Comparison of ENCODE assay signal across 13 cellular contexts in the genomic region with DNA sequence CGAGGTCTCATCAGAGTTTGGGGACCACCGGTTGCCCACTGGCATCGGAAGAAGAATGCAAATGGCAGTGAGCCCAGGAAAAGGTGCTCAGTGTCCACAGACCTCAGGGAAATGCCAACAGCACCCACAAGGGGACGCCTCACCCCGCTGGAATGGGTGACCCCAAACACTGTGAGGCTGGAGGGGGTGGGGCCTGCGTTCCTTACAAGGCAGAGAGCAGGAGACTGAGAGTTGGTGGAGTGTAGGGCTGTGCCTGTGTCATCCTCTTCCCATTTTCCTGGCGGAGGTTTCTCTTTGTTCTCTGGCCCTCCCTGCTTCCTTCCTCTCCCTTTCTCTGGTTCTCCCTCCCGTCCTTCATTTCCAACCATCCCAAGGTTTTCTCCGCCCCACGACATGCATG. TPM values are rescaled to one million over a fixed set of nuclear protein-coding genes. Genes with fewer than 3 reads are reported as not detected.
DNase-seq lines count a peak whose midpoint lies in the region; ATAC-seq, FAIRE-seq and TF ChIP-seq lines count a peak whose summit lies in the region.
"Not testable (repeated sequence)": the region's sequence is repeated elsewhere in the genome, so short reads cannot be mapped to it uniquely, and the experiment has no call there.
"Had no signal": no experiment of that assay in that cellular context is flagged by ENCODE, and none has a peak within 500 bp of the region (broad histone marks: within the 10 kb centered on the region; RNA-seq: fewer than 3 reads in every experiment).

No MANE protein-coding gene starts in this region.

- H3K36me3 ChIP-seq in mammary epithelial cell (ENCODE audit: insufficient read depth, low read length); gastroesophageal sphincter; left lung; pancreas; aorta (ENCODE audit: control insufficient read depth in 1 of 2, insufficient read depth in 2 of 2, low read length in 1 of 2): not testable (repeated sequence)

- DNase-seq in RWPE1 (ENCODE audit: low spot score); mammary epithelial cell; left lung; pancreas; aorta: not testable (repeated sequence)
- peak; percentile 47 for DNase-seq in activated CD8-positive, alpha-beta memory T cell treated with anti-CD3 and anti-CD28 coated beads for 24 hours

- not testable (repeated sequence) for H4K20me1 ChIP-seq in mammary epithelial cell (ENCODE audit: insufficient read depth, low read length)

- intact Hi-C loops in mammary epithelial cell (cut with micrococcal nuclease); left lung (cut with DNase I); pancreas (cut with DNase I); aorta (cut with DNase I): not testable (repeated sequence)

- dilution Hi-C loops in mammary epithelial cell (cut with HindIII; ENCODE audit: low sequenced_read_pairs) = not testable (repeated sequence)

- peak overlapping the region; percentile 24 for H3K4me2 ChIP-seq in mammary epithelial cell (ENCODE audit: insufficient read depth, low read depth, low read length)

- H3K79me2 ChIP-seq in mammary epithelial cell (ENCODE audit: insufficient read depth, low read length) = not testable (repeated sequence)

- not testable (repeated sequence) for H3K27ac ChIP-seq in RWPE1; mammary epithelial cell (ENCODE audit: insufficient read depth, low read depth, low read length); gastroesophageal sphincter; left lung; pancreas; aorta (ENCODE audit: low read depth in 1 of 2, low read length in 2 of 2)

- CTCF ChIA-PET in RWPE1 (lab: Yijun Ruan, JAX); mammary epithelial cell (lab: Charles Lee; ENCODE audit: low non-redundant PET): not testable (repeated sequence)

- ATAC-seq in GM19351 (IDR thresholded peaks at IDR 0.05; ENCODE audit: unreplicated experiment) (peak; percentile 48), gastroesophageal sphincter (peak; percentile 36), left lung (peak; percentile 84), pancreas (peak; percentile 67 to 97 (median 78)), aorta (ENCODE audit: low FRiP score) (peak; percentile 9)

- not testable (repeated sequence) for TF ChIP-seq EP300 in gastroesophageal sphincter (IDR thresholded peaks at IDR 0.05)

- H3K4me3 ChIP-seq in mammary epithelial cell (replicated peaks in 1 of 3; ENCODE audit: insufficient read depth in 1 of 3, low read depth in 2 of 3, low read length in 3 of 3); gastroesophageal sphincter; left lung; aorta (ENCODE audit: low read length in 2 of 2): not testable (repeated sequence)
- H3K4me3 ChIP-seq in pancreas = peak overlapping the region in 1 of 4 donors; percentile 12

- WGBS in mammary epithelial cell (ENCODE audit: low coverage, missing lambda C conversion rate) = 33% methylated on average over 1 of the region's 10 CpGs
- WGBS in gastroesophageal sphincter (ENCODE audit: low coverage in 1 of 2), 2 donors = 17% methylated on average over 1 of the region's 10 CpGs; no CpG with 5 or more reads in 1 of the 2 donors
- 2 to 17% methylated on average over 1 to 3 of the region's 10 CpGs for WGBS in pancreas, 2 donors
- WGBS in aorta, 2 donors = 3 to 25% methylated on average over 2 to 3 of the region's 10 CpGs

- not testable (repeated sequence) for H3K4me1 ChIP-seq in mammary epithelial cell (ENCODE audit: insufficient read depth, low read length); left lung; pancreas; aorta (ENCODE audit: control insufficient read depth in 1 of 2, insufficient read depth in 2 of 2, low read length in 2 of 2)
- H3K4me1 ChIP-seq in gastroesophageal sphincter = peaks cover 0 to 11% (median 0%) of the 10 kb centered on the region in 3 donors

- H3K9me3 ChIP-seq in mammary epithelial cell (replicated peaks; ENCODE audit: insufficient read depth, low read length); gastroesophageal sphincter; left lung; pancreas; aorta (ENCODE audit: control insufficient read depth, low read length): not testable (repeated sequence)

- FAIRE-seq in pancreas (lab: Jason Lieb, UNC) = not testable (repeated sequence)

- peak; percentile 33 for TF ChIP-seq CTCF in RWPE1 (conservative IDR thresholded peaks at IDR 0.05; ENCODE audit: low read depth)
- not testable (repeated sequence) for TF ChIP-seq CTCF in mammary epithelial cell (conservative IDR thresholded peaks at IDR 0.05 in 1 of 2, IDR thresholded peaks at IDR 0.05 in 1 of 2; ENCODE audit: extremely low read depth in 1 of 2, insufficient read depth in 1 of 2, low read depth in 1 of 2, low read length in 2 of 2); gastroesophageal sphincter (IDR thresholded peaks at IDR 0.05); left lung (IDR thresholded peaks at IDR 0.05); pancreas (IDR thresholded peaks at IDR 0.05)

- not testable (repeated sequence) for BruUV-seq in mammary epithelial cell (replicated peaks; lab: Mats Ljungman, UMichigan)

- not testable (repeated sequence) for H3K9ac ChIP-seq in mammary epithelial cell (ENCODE audit: insufficient read depth, low read length)

- in situ Hi-C loops in mammary epithelial cell (cut with MboI; ENCODE audit: low sequenced_read_pairs in 2 of 2) = not testable (repeated sequence)

- POLR2A ChIA-PET in RWPE1 (lab: Yijun Ruan, JAX; ENCODE audit: low non-redundant PET) = not testable (repeated sequence)

- not testable (repeated sequence) for H2AFZ ChIP-seq in mammary epithelial cell (ENCODE audit: low read depth, low read length)

- H3K27me3 ChIP-seq in mammary epithelial cell (ENCODE audit: insufficient read depth, low read length); aorta (ENCODE audit: control insufficient read depth in 1 of 2, insufficient read depth in 2 of 2, low read length in 1 of 2): not testable (repeated sequence)
- H3K27me3 ChIP-seq in gastroesophageal sphincter = peaks cover 90% of the 10 kb centered on the region
- H3K27me3 ChIP-seq in left lung = peaks cover 55 to 100% of the 10 kb centered on the region in 2 donors
- peaks cover 0 to 27% (median 2%) of the 10 kb centered on the region in 4 donors for H3K27me3 ChIP-seq in pancreas

- not testable (repeated sequence) for TF ChIP-seq POLR2A in gastroesophageal sphincter (IDR thresholded peaks at IDR 0.05)

RNA-seq across cellular contexts. Expression of a gene that starts 9.8 kb away (rescaled TPM):
- 10 to 100 TPM in 1 of 2 donors, 1 to 10 TPM in 1; 5.2 to 23.5 TPM for total RNA-seq in mammary epithelial cell
- 1.3 TPM for polyA plus RNA-seq in mammary epithelial cell
- polyA minus RNA-seq in mammary epithelial cell = not detected
- total RNA-seq in gastroesophageal sphincter = under 1 TPM in 2 of 4 donors, not detected in 2; 0.07 to 0.27 TPM
- total RNA-seq in left lung = 1 to 10 TPM; 1.1 to 2.1 TPM
- 1 to 10 TPM in 1 of 6 donors, under 1 TPM in 3, not detected in 2; 0.04 to 1.3 (median 0.09) TPM for total RNA-seq in pancreas
- under 1 TPM in 1 of 2 donors, not detected in 1; 0.02 TPM for polyA plus RNA-seq in pancreas
- total RNA-seq in aorta = under 1 TPM in 1 of 2 donors, not detected in 1; 0.13 TPM
- under 1 TPM in 1 of 2 donors, not detected in 1; 0.38 TPM for polyA plus RNA-seq in aorta
- polyA plus RNA-seq: CD8-positive, alpha-beta memory T cell had no signal

RNA-seq across cellular contexts. Expression of a gene that starts 12.1 kb away (rescaled TPM):
- total RNA-seq in mammary epithelial cell = 10 to 100 TPM; 12.9 to 14.5 TPM
- polyA plus RNA-seq in mammary epithelial cell = 20.7 TPM
- 1.7 TPM for polyA minus RNA-seq in mammary epithelial cell
- total RNA-seq in gastroesophageal sphincter = under 1 TPM in 2 of 4 donors, not detected in 2; 0.39 to 0.74 TPM
- total RNA-seq in left lung = 1 to 10 TPM; 2.2 to 3.3 TPM
- under 1 TPM in 3 of 6 donors, not detected in 3; 0.25 to 0.37 (median 0.34) TPM for total RNA-seq in pancreas
- polyA plus RNA-seq in pancreas = under 1 TPM; 0.19 TPM
- total RNA-seq in aorta = under 1 TPM; 0.66 to 0.68 TPM
- polyA plus RNA-seq in aorta = under 1 TPM in 1 of 2 donors, not detected in 1; 0.36 TPM
- total RNA-seq: sigmoid colon had no signal

RNA-seq across cellular contexts. Expression of a gene that starts 31.0 kb away (rescaled TPM):
- total RNA-seq in mammary epithelial cell = 10 to 100 TPM in 1 of 2 donors, 1 to 10 TPM in 1; 6.3 to 28.8 TPM
- 32.3 TPM for polyA plus RNA-seq in mammary epithelial cell
- 3.1 TPM for polyA minus RNA-seq in mammary epithelial cell
- 1 to 10 TPM in 1 of 4 donors, not detected in 3; 1.4 TPM for total RNA-seq in gastroesophageal sphincter
- total RNA-seq in left lung = under 1 TPM; 0.76 to 0.93 TPM
- under 1 TPM in 1 of 6 donors, not detected in 5; 0.31 TPM for total RNA-seq in pancreas
- under 1 TPM in 1 of 2 donors, not detected in 1; 0.30 TPM for polyA plus RNA-seq in pancreas
- total RNA-seq in aorta = under 1 TPM in 1 of 2 donors, not detected in 1; 0.99 TPM
- under 1 TPM in 1 of 2 donors, not detected in 1; 0.64 TPM for polyA plus RNA-seq in aorta
- total RNA-seq: CD8-positive, alpha-beta memory T cell; mononuclear cell; sigmoid colon; thoracic aorta had no signal
- polyA plus RNA-seq: CD8-positive, alpha-beta memory T cell had no signal

RNA-seq across cellular contexts. Expression of a gene that starts 56.0 kb away (rescaled TPM):
- 10 to 100 TPM in 1 of 2 donors, 1 to 10 TPM in 1; 9.2 to 15.0 TPM for total RNA-seq in mammary epithelial cell
- polyA plus RNA-seq in mammary epithelial cell = 18.5 TPM
- polyA minus RNA-seq in mammary epithelial cell = not detected
- under 1 TPM in 1 of 4 donors, not detected in 3; 0.69 TPM for total RNA-seq in gastroesophageal sphincter
- under 1 TPM; 0.35 to 0.50 TPM for total RNA-seq in left lung
- under 1 TPM in 1 of 6 donors, not detected in 5; 0.09 TPM for total RNA-seq in pancreas
- not detected for polyA plus RNA-seq in pancreas
- total RNA-seq in aorta = under 1 TPM; 0.18 to 0.65 TPM
- polyA plus RNA-seq in aorta = 1 to 10 TPM in 1 of 2 donors, not detected in 1; 1.7 TPM
- total RNA-seq: CD8-positive, alpha-beta memory T cell; mononuclear cell; SJSA1; thoracic aorta had no signal
- polyA plus RNA-seq: CD8-positive, alpha-beta memory T cell had no signal

Comparison
In these comparisons a context has a peak if more than half of its experiments do, and no peak if none do; other contexts are left out.
1. ATAC-seq: peak in every context shown above with its lines; median percentile 84 in left lung; 78 in pancreas; 48 in GM19351; 36 in gastroesophageal sphincter; 9 in aorta.